1 cellular context compared by ENCODE assay signal in the genomic region with DNA sequence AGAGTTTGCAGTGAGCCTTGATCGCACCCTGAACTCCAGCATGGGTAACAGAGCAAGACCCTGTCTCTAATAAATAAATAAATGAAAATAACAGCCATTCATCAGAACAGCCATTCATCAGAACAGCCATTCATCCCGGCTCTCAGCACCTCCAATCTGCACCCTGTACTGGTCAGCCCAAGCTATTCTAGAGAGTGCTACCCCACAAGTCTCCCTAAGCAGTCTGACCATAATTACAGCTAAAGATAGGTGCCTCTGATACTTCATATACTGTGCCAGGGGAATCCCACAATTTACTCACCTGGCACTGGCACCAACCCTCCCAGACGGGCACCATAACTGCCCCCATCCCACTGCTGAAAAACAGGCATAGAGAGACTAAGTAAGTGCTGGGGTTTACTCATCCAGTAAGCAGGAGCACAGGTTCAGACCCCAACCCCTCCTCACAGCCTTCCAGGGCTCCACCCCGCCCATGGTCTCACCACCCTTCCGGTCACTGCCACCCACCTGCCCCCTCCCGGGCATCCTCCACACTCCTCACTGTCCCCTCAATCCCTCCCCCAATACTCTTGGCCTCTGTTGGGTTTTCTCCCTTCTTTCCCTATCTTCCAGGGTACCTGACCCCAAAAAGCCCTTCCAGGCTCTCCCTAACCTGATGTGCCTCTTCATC.
TF ChIP-seq lines count a peak whose summit lies in the region.

No MANE protein-coding gene starts in this region.

TF ChIP-seq in GM23338, 12 proteins besides CTCF, POLR2A, EP300 and RAD21 (continued from another document):
- TF ChIP-seq, protein P1, sequence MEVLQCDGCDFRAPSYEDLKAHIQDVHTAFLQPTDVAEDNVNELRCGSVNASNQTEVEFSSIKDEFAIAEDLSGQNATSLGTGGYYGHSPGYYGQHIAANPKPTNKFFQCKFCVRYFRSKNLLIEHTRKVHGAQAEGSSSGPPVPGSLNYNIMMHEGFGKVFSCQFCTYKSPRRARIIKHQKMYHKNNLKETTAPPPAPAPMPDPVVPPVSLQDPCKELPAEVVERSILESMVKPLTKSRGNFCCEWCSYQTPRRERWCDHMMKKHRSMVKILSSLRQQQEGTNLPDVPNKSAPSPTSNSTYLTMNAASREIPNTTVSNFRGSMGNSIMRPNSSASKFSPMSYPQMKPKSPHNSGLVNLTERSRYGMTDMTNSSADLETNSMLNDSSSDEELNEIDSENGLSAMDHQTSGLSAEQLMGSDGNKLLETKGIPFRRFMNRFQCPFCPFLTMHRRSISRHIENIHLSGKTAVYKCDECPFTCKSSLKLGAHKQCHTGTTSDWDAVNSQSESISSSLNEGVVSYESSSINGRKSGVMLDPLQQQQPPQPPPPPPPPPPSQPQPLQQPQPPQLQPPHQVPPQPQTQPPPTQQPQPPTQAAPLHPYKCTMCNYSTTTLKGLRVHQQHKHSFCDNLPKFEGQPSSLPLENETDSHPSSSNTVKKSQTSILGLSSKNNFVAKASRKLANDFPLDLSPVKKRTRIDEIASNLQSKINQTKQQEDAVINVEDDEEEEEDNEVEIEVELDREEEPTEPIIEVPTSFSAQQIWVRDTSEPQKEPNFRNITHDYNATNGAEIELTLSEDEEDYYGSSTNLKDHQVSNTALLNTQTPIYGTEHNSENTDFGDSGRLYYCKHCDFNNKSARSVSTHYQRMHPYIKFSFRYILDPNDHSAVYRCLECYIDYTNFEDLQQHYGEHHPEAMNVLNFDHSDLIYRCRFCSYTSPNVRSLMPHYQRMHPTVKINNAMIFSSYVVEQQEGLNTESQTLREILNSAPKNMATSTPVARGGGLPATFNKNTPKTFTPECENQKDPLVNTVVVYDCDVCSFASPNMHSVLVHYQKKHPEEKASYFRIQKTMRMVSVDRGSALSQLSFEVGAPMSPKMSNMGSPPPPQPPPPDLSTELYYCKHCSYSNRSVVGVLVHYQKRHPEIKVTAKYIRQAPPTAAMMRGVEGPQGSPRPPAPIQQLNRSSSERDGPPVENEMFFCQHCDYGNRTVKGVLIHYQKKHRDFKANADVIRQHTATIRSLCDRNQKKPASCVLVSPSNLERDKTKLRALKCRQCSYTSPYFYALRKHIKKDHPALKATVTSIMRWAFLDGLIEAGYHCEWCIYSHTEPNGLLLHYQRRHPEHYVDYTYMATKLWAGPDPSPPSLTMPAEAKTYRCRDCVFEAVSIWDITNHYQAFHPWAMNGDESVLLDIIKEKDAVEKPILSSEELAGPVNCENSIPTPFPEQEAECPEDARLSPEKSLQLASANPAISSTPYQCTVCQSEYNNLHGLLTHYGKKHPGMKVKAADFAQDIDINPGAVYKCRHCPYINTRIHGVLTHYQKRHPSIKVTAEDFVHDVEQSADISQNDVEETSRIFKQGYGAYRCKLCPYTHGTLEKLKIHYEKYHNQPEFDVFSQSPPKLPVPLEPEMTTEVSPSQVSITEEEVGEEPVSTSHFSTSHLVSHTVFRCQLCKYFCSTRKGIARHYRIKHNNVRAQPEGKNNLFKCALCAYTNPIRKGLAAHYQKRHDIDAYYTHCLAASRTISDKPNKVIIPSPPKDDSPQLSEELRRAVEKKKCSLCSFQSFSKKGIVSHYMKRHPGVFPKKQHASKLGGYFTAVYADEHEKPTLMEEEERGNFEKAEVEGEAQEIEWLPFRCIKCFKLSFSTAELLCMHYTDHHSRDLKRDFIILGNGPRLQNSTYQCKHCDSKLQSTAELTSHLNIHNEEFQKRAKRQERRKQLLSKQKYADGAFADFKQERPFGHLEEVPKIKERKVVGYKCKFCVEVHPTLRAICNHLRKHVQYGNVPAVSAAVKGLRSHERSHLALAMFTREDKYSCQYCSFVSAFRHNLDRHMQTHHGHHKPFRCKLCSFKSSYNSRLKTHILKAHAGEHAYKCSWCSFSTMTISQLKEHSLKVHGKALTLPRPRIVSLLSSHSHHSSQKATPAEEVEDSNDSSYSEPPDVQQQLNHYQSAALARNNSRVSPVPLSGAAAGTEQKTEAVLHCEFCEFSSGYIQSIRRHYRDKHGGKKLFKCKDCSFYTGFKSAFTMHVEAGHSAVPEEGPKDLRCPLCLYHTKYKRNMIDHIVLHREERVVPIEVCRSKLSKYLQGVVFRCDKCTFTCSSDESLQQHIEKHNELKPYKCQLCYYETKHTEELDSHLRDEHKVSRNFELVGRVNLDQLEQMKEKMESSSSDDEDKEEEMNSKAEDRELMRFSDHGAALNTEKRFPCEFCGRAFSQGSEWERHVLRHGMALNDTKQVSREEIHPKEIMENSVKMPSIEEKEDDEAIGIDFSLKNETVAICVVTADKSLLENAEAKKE (CRISPR knock-in tag; IDR thresholded peaks at IDR 0.05), result no peak
- no peak for TF ChIP-seq ZNF331 (CRISPR knock-in tag; IDR thresholded peaks at IDR 0.05; ENCODE audit: low read depth)
- TF ChIP-seq EZH2phosphoT487 (IDR thresholded peaks at IDR 0.05; ENCODE audit: unreplicated experiment), result no peak
- no peak for TF ChIP-seq NANOG (IDR thresholded peaks at IDR 0.05; ENCODE audit: borderline replicate concordance)
TF ChIP-seq in GM23338: peak in this region for 0.
